Comparison of ENCODE assay signal across 10 cellular contexts in genomic region chr1:68197891-68198290, GRCh38. TPM values are rescaled to one million over a fixed set of nuclear protein-coding genes. Genes with fewer than 3 reads are reported as not detected.
A peak's percentile ranks its signal among the peaks of the same experiment; 100 is the strongest.
DNase-seq lines count a peak whose midpoint lies in the region; ATAC-seq and TF ChIP-seq lines count a peak whose summit lies in the region.
"Had no signal": no experiment of that assay in that cellular context is flagged by ENCODE, and none has a peak within 500 bp of the region (broad histone marks: within the 10 kb centered on the region; RNA-seq: fewer than 3 reads in every experiment).

No MANE protein-coding gene starts in this region.

- H3K79me1 ChIP-seq in neuronal stem cell (ENCODE audit: low read depth, low read length) = no peaks in the 10 kb centered on the region

- no peaks in the 10 kb centered on the region; the same call in 1 of the 2 replicates for H4K20me1 ChIP-seq in GM23338 (replicated peaks; ENCODE audit: insufficient read depth)

- DNase-seq in GM23338 (ENCODE audit: low spot score) (no peak), NCI-H345 (lab: John Stamatoyannopoulos, UW) (peak; percentile 73), epithelial cell of esophagus (ENCODE audit: low read depth) (peak; percentile 94), osteocyte (ENCODE audit: extremely low spot score, unreplicated experiment) (no peak), NCI-H446 (lab: John Stamatoyannopoulos, UW) (no peak), neuronal stem cell (ENCODE audit: low spot score) (no peak), midbrain (lab: John Stamatoyannopoulos, UW) (no peak)
- DNase-seq: naive thymus-derived CD4-positive, alpha-beta T cell had no signal

- no peak overlapping the region for H3K9ac ChIP-seq in neuronal stem cell (ENCODE audit: low read depth, low read length, poor library complexity)

- no peak overlapping the region for H3K4ac ChIP-seq in neuronal stem cell (ENCODE audit: low read length)

- H3K4me1 Mint-ChIP-seq in GM23338 (peaks cover 23% of the 10 kb centered on the region), osteocyte (ENCODE audit: unreplicated experiment) (peaks cover 60% of the 10 kb centered on the region)
- H3K4me1 Mint-ChIP-seq: naive thymus-derived CD4-positive, alpha-beta T cell had no signal

- H3K4me2 ChIP-seq in GM23338 = no peak overlapping the region
- no peak overlapping the region for H3K4me2 ChIP-seq in neuronal stem cell (ENCODE audit: insufficient read depth, low read length, poor library complexity, severe bottlenecking)

- no peaks in the 10 kb centered on the region for H3K9me2 ChIP-seq in GM23338 (ENCODE audit: insufficient read depth)

- ATAC-seq in GM23338 (no peak), HG02981 (IDR thresholded peaks at IDR 0.05; ENCODE audit: unreplicated experiment) (no peak)
- ATAC-seq: naive thymus-derived CD4-positive, alpha-beta T cell had no signal

- no peak overlapping the region for H4K91ac ChIP-seq in neuronal stem cell (ENCODE audit: low read depth, low read length, poor library complexity)

- H3K4me3 Mint-ChIP-seq in GM23338 = no peak overlapping the region
- no peak overlapping the region for H3K4me3 Mint-ChIP-seq in osteocyte (ENCODE audit: unreplicated experiment)
- H3K4me3 Mint-ChIP-seq: naive thymus-derived CD4-positive, alpha-beta T cell had no signal

- H2BK12ac ChIP-seq in neuronal stem cell (ENCODE audit: low read length) = no peak overlapping the region

- H3K27ac Mint-ChIP-seq in GM23338 (peak overlapping the region; percentile 85; the same call in 1 of the 2 replicates), osteocyte (ENCODE audit: unreplicated experiment) (peak overlapping the region; percentile 76)
- H3K27ac Mint-ChIP-seq: naive thymus-derived CD4-positive, alpha-beta T cell had no signal

- H3K23ac ChIP-seq in neuronal stem cell (ENCODE audit: low read depth, low read length, poor library complexity) = no peak overlapping the region

- no peak overlapping the region for H3K4me3 ChIP-seq in GM23338
- H3K4me3 ChIP-seq in epithelial cell of esophagus (ENCODE audit: low read length) = no peak overlapping the region
- no peak overlapping the region for H3K4me3 ChIP-seq in neuronal stem cell (ENCODE audit: low read length in 2 of 2)

- H3K18ac ChIP-seq in neuronal stem cell (ENCODE audit: low read length) = no peak overlapping the region

- H3K14ac ChIP-seq in neuronal stem cell (ENCODE audit: low read length) = no peak overlapping the region

- H4K8ac ChIP-seq in neuronal stem cell (ENCODE audit: low read depth, low read length) = no peak overlapping the region

- no peak for TF ChIP-seq CTCF in GM23338 (conservative IDR thresholded peaks at IDR 0.05; ENCODE audit: low read depth in 2 of 2)
- TF ChIP-seq CTCF in epithelial cell of esophagus (IDR thresholded peaks at IDR 0.05; ENCODE audit: insufficient read depth, low read depth, low read length, missing control alignments) = no peak
- TF ChIP-seq CTCF in osteocyte (IDR thresholded peaks at IDR 0.05) = no peak

- no peak overlapping the region for H3K27ac ChIP-seq in GM23338 (ENCODE audit: low read depth)
- H3K27ac ChIP-seq in neuronal stem cell (replicated peaks; ENCODE audit: low read length) = no peak overlapping the region

- WGBS in neuronal stem cell (ENCODE audit: extremely low coverage in 2 of 2, insufficient read length in 2 of 2, insufficient replicate concordance in 1 of 2), 2 donors = no CpG with 5 or more reads among the region's 1 CpG

- H3K27me3 ChIP-seq in GM23338 (ENCODE audit: insufficient read depth) = no peaks in the 10 kb centered on the region
- H3K27me3 ChIP-seq in neuronal stem cell (ENCODE audit: control insufficient read depth in 3 of 3, insufficient read depth in 3 of 3, low read depth in 1 of 3, low read length in 3 of 3) = no peaks in the 10 kb centered on the region

- no peak overlapping the region for H2AFZ ChIP-seq in GM23338
- H2AFZ ChIP-seq in neuronal stem cell (ENCODE audit: low read length) = no peak overlapping the region

- H2BK15ac ChIP-seq in neuronal stem cell (ENCODE audit: low read length) = no peak overlapping the region

- H3K27me3 Mint-ChIP-seq in GM23338 (ENCODE audit: insufficient read depth, low read depth, poor library complexity) (no peaks in the 10 kb centered on the region), osteocyte (ENCODE audit: unreplicated experiment) (no peaks in the 10 kb centered on the region)

- H3K79me2 ChIP-seq in GM23338 (replicated peaks; ENCODE audit: insufficient read depth) = no peaks in the 10 kb centered on the region

- H3K9me3 ChIP-seq in neuronal stem cell (replicated peaks in 1 of 2; ENCODE audit: control insufficient read depth in 2 of 2, insufficient read depth in 1 of 2, low read depth in 1 of 2, low read length in 2 of 2) = peaks cover 0 to 2% of the 10 kb centered on the region in 2 donors

- H2BK5ac ChIP-seq in neuronal stem cell (ENCODE audit: low read length) = no peak overlapping the region

- H3F3A ChIP-seq in GM23338 (replicated peaks; ENCODE audit: low read depth) = no peaks in the 10 kb centered on the region

- H3K36me3 ChIP-seq in GM23338 (ENCODE audit: insufficient read depth) (no peaks in the 10 kb centered on the region), neuronal stem cell (replicated peaks in 1 of 2; ENCODE audit: control insufficient read depth in 2 of 2, insufficient read depth in 2 of 2, low read length in 2 of 2) (peaks cover 0 to 32% of the 10 kb centered on the region in 2 donors)

- no peaks in the 10 kb centered on the region for H3K36me3 Mint-ChIP-seq in GM23338 (ENCODE audit: low read depth)
- H3K36me3 Mint-ChIP-seq in osteocyte (ENCODE audit: unreplicated experiment) = peaks cover 11% of the 10 kb centered on the region
- H3K36me3 Mint-ChIP-seq: naive thymus-derived CD4-positive, alpha-beta T cell had no signal

- no peak overlapping the region for H2AK5ac ChIP-seq in neuronal stem cell (ENCODE audit: low read depth, low read length)

- no peaks in the 10 kb centered on the region for H3K9me3 Mint-ChIP-seq in GM23338
- H3K9me3 Mint-ChIP-seq in osteocyte (ENCODE audit: unreplicated experiment) = no peaks in the 10 kb centered on the region
- H3K9me3 Mint-ChIP-seq: naive thymus-derived CD4-positive, alpha-beta T cell had no signal

- no peaks in the 10 kb centered on the region; the same call in 1 of the 2 replicates for H3K4me1 ChIP-seq in GM23338 (ENCODE audit: insufficient read depth)
- H3K4me1 ChIP-seq in neuronal stem cell (ENCODE audit: control insufficient read depth in 2 of 2, insufficient read depth in 1 of 2, low read depth in 1 of 2, low read length in 2 of 2) = peaks cover 0 to 14% of the 10 kb centered on the region in 2 donors

- no peak overlapping the region for H2BK120ac ChIP-seq in neuronal stem cell (ENCODE audit: low read depth, low read length)

RNA-seq across cellular contexts. Expression of gene WLS, which starts 34.4 kb away (rescaled TPM):
- 1.2 and 2.7 TPM in 2 replicates for total RNA-seq in GM23338 (2014; rRNA removed; shearing (Covaris generic))
- polyA plus RNA-seq in GM23338 (2016; fragmentation: Nextera tagmentation; extraction: Ambion mirVana) = 0.73 and 0.87 TPM in 2 replicates
- total RNA-seq in osteocyte = 334 and 341 TPM in 2 replicates
- 5.3 TPM for polyA plus RNA-seq in neuronal stem cell (2013, experiment 1 of 2)
- polyA plus RNA-seq in neuronal stem cell (2013, experiment 2 of 2) = 4.3 TPM
- total RNA-seq: T-helper 2 cell treated with Interferon-gamma antibody and Interleukin-4, amounts not matched to agents 100 ng/mL and 5 ng/mL, for 36 hours had no signal
- polyA plus RNA-seq: naive thymus-derived CD4-positive, alpha-beta T cell had no signal

Comparison
In these comparisons a context has a peak if more than half of its experiments do, and no peak if none do; other contexts are left out.
1. DNase-seq: peak in NCI-H345 (single experiment) and epithelial cell of esophagus (single experiment); none in GM23338 (single experiment), osteocyte (single experiment), NCI-H446 (0 of 2), neuronal stem cell (single experiment) and midbrain (single experiment).
2. RNA of gene WLS, which starts 34.4 kb away (total RNA-seq): 334 to 341 TPM in osteocyte; 1.2 to 2.7 TPM in GM23338; every median in the first group is over 10 times any median in the second.